ENCODE assay signal across 9 cellular contexts in the genomic region with DNA sequence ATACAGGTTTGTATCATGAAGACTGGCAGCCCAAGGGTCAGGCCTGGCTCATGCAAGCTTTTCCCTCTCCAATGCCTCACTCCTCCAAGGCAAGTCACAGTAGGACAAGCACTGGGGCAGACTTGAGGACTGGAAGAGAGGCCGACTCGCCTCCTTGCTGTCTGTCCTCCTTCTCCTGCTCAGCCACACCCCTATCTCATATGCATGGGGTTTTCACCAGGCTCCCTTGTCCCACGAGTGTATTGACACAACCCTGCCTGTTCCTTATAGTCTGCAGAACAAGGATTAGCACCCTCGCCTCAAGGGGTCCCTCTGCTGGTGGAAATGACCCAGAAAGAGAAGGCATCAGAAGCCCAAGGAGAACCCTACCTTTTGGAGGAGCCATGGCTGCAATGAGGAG.
DNase-seq lines count a peak whose midpoint lies in the region; ATAC-seq and TF ChIP-seq lines count a peak whose summit lies in the region.
"Had no signal": no experiment of that assay in that cellular context is flagged by ENCODE, and none has a peak within 500 bp of the region (broad histone marks: within the 10 kb centered on the region; RNA-seq: fewer than 3 reads in every experiment).

No MANE protein-coding gene starts in this region.

- no peak for ATAC-seq in GM18505 (IDR thresholded peaks at IDR 0.05; ENCODE audit: unreplicated experiment)
- ATAC-seq in naive thymus-derived CD4-positive, alpha-beta T cell: no peak

- peaks cover 0 to 7% (median 0%) of the 10 kb centered on the region in 5 donors for H3K27me3 Mint-ChIP-seq in naive thymus-derived CD4-positive, alpha-beta T cell

- H3K27me3 ChIP-seq in left ventricle myocardium inferior (ENCODE audit: low read depth): no peaks in the 10 kb centered on the region
- no peaks in the 10 kb centered on the region for H3K27me3 ChIP-seq in naive thymus-derived CD4-positive, alpha-beta T cell (ENCODE audit: control insufficient read depth in 2 of 2, insufficient read depth in 2 of 2, low read length in 2 of 2)

- H3K36me3 ChIP-seq in left ventricle myocardium inferior: no peaks in the 10 kb centered on the region
- H3K36me3 ChIP-seq in naive thymus-derived CD4-positive, alpha-beta T cell (ENCODE audit: control insufficient read depth in 2 of 3, insufficient read depth in 3 of 3, low read length in 3 of 3): no peaks in the 10 kb centered on the region

- no peaks in the 10 kb centered on the region for H3K36me3 Mint-ChIP-seq in naive thymus-derived CD4-positive, alpha-beta T cell

- no peak overlapping the region for H3K27ac Mint-ChIP-seq in naive thymus-derived CD4-positive, alpha-beta T cell

- H3K27ac ChIP-seq in left ventricle myocardium inferior (replicated peaks): peak overlapping the region; percentile 82
- no peak overlapping the region for H3K27ac ChIP-seq in naive thymus-derived CD4-positive, alpha-beta T cell (ENCODE audit: low read depth, low read length)

- POLR2A ChIA-PET in naive thymus-derived CD4-positive, alpha-beta T cell (lab: Charles Lee): no interaction called here

- H3K9me3 Mint-ChIP-seq in naive thymus-derived CD4-positive, alpha-beta T cell: peaks cover 0 to 32% (median 4%) of the 10 kb centered on the region in 11 donors

- peak; percentile 35; the same call in 1 of the 2 replicates for TF ChIP-seq CTCF in GM12874 (IDR thresholded peaks at IDR 0.05; ENCODE audit: insufficient read depth, low read depth, low read length)
- TF ChIP-seq CTCF in left ventricle myocardium inferior (IDR thresholded peaks at IDR 0.05; ENCODE audit: borderline replicate concordance): peak; percentile 48

- no peaks in the 10 kb centered on the region for H3K4me1 Mint-ChIP-seq in naive thymus-derived CD4-positive, alpha-beta T cell

- intact Hi-C loops in left ventricle myocardium inferior (cut with micrococcal nuclease): no loop called here
- intact Hi-C loops in naive thymus-derived CD4-positive, alpha-beta T cell (cut with micrococcal nuclease): loop anchor here in 1 of 2 donors (5.0 kb wide), 1 partner anchor 1959 kb away; no protein-coding TSS in a partner anchor

- TF ChIP-seq POLR2A in GM18505 (IDR thresholded peaks at IDR 0.05; ENCODE audit: borderline replicate concordance, extremely low read depth, insufficient read depth, insufficient read length): no peak

- H3K4me1 ChIP-seq in left ventricle myocardium inferior: peaks cover 23% of the 10 kb centered on the region
- H3K4me1 ChIP-seq in naive thymus-derived CD4-positive, alpha-beta T cell (ENCODE audit: control insufficient read depth in 2 of 2, insufficient read depth in 2 of 2, low read length in 2 of 2): no peaks in the 10 kb centered on the region

- no peak overlapping the region for H3K4me3 Mint-ChIP-seq in naive thymus-derived CD4-positive, alpha-beta T cell

- peak; percentile 1 to 6 for DNase-seq in AML-193 (lab: John Stamatoyannopoulos, UW)
- peak; percentile 7 for DNase-seq in NCI-H82 treated with DMSO at 0.1 percent for 48 hours (lab: John Stamatoyannopoulos, UW; ENCODE audit: unreplicated experiment)
- no peak for DNase-seq in left ventricle myocardium inferior
- DNase-seq in C1 segment of cervical spinal cord (lab: John Stamatoyannopoulos, UW): no peak
- DNase-seq in naive thymus-derived CD4-positive, alpha-beta T cell: no peak
- no peak for DNase-seq in ureter (ENCODE audit: low spot score)
- DNase-seq: activated CD4-positive, alpha-beta T cell treated with anti-CD3 and anti-CD28 coated beads, Interleukin-2, amount 50 U/mL, for 1 hour had no signal

- no peak overlapping the region for H3K4me3 ChIP-seq in left ventricle myocardium inferior
- H3K4me3 ChIP-seq in naive thymus-derived CD4-positive, alpha-beta T cell (ENCODE audit: low read length): no peak overlapping the region

- CTCF ChIA-PET in naive thymus-derived CD4-positive, alpha-beta T cell (lab: Charles Lee): interaction anchor here (0.6 kb wide), 1 partner anchor 820 kb away, joined by 3 read pairs; no protein-coding TSS in a partner anchor

- peaks cover 18% of the 10 kb centered on the region for H3K9me3 ChIP-seq in left ventricle myocardium inferior (replicated peaks)
- H3K9me3 ChIP-seq in naive thymus-derived CD4-positive, alpha-beta T cell (ENCODE audit: control insufficient read depth in 2 of 3, low read length in 3 of 3): no peaks in the 10 kb centered on the region

Comparison
In these comparisons a context has a peak if more than half of its experiments do, and no peak if none do; other contexts are left out.
1. DNase-seq: peak in AML-193 (2 of 2) and NCI-H82 treated with DMSO at 0.1 percent for 48 hours (single experiment); none in left ventricle myocardium inferior (single experiment), C1 segment of cervical spinal cord (0 of 14), naive thymus-derived CD4-positive, alpha-beta T cell (0 of 9) and ureter (single experiment).